In genomic region chr12:80200414-80200813, GRCh38 we compare ENCODE assay signal across 28 cellular contexts.
"Had no signal": no experiment of that assay in that cellular context is flagged by ENCODE, and none has a peak within 500 bp of the region (broad histone marks: within the 10 kb centered on the region; RNA-seq: fewer than 3 reads in every experiment).

No MANE protein-coding gene starts in this region.

- H3K4me1 Mint-ChIP-seq: activated CD4-positive, alpha-beta T cell treated with anti-CD3 and anti-CD28 coated beads for 36 hours; activated CD4-positive, alpha-beta T cell treated with anti-CD3 and anti-CD28 coated beads, Interleukin-2, amount 10 ng/mL, durations not matched to agents 7 days and 5 days had no signal

- H3K9ac ChIP-seq: SK-N-SH had no signal

- H3K9me3 Mint-ChIP-seq: activated CD4-positive, alpha-beta T cell treated with anti-CD3 and anti-CD28 coated beads, Interleukin-2, amount 10 ng/mL, durations not matched to agents 7 days and 5 days; activated naive CD4-positive, alpha-beta T cell treated with anti-CD3 and anti-CD28 coated beads for 36 hours; activated naive CD4-positive, alpha-beta T cell treated with anti-CD3 and anti-CD28 coated beads, Interleukin-2, amount 50 U/mL, for 72 hours; activated T-cell treated with anti-CD3 and anti-CD28 coated beads, Interleukin-2, amount 50 U/mL, for 24 hours; activated T-helper 2 cell treated with anti-CD3 and anti-CD28 coated beads, Interferon-gamma antibody, Interleukin-2, Interleukin-4, amounts not matched to agents 10 μg/mL and 5 μg/mL and 100 μg/mL, durations not matched to agents 14 hours and 24 hours and 36 hours; T-helper 1 cell treated with Interleukin-12 subunit alpha and Interleukin-12 subunit beta and Interleukin-4 antibody, amounts not matched to agents 30 μg/mL and 1 μg/mL, for 36 hours; T-helper 2 cell treated with Interferon-gamma antibody and Interleukin-4, amounts not matched to agents 5 μg/mL and 100 μg/mL, for 36 hours; WTC11 had no signal

- H3K27ac Mint-ChIP-seq: activated CD4-positive, alpha-beta T cell treated with anti-CD3 and anti-CD28 coated beads for 36 hours; activated CD4-positive, alpha-beta T cell treated with anti-CD3 and anti-CD28 coated beads, Interleukin-2, amount 10 ng/mL, durations not matched to agents 7 days and 5 days; activated CD8-positive, alpha-beta T cell treated with anti-CD3 and anti-CD28 coated beads, Interleukin-2, amount 10 ng/mL, durations not matched to agents 7 days and 5 days; activated naive CD4-positive, alpha-beta T cell treated with anti-CD3 and anti-CD28 coated beads for 36 hours; activated naive CD4-positive, alpha-beta T cell treated with anti-CD3 and anti-CD28 coated beads, Interleukin-2, amount 50 U/mL, for 72 hours; activated T-cell treated with anti-CD3 and anti-CD28 coated beads, Interleukin-2, amount 50 U/mL, for 24 hours; activated T-helper 2 cell treated with anti-CD3 and anti-CD28 coated beads, Interferon-gamma antibody, Interleukin-2, Interleukin-4, amounts not matched to agents 10 μg/mL and 5 μg/mL and 100 μg/mL, durations not matched to agents 14 hours and 24 hours and 36 hours; T-helper 1 cell treated with Interleukin-12 subunit alpha and Interleukin-12 subunit beta and Interleukin-4 antibody, amounts not matched to agents 30 μg/mL and 1 μg/mL, for 36 hours; T-helper 2 cell treated with Interferon-gamma antibody and Interleukin-4, amounts not matched to agents 5 μg/mL and 100 μg/mL, for 36 hours; WTC11 had no signal

- H3K4me2 ChIP-seq: SK-N-SH had no signal

- H3K4me3 ChIP-seq: adrenal gland, body of pancreas, breast epithelium, SJCRH30 had no signal

- ATAC-seq: activated CD4-positive, alpha-beta T cell treated with anti-CD3 and anti-CD28 coated beads for 36 hours; activated CD4-positive, CD25-positive, alpha-beta regulatory T cell treated with anti-CD3 and anti-CD28 coated beads, Interleukin-2, amount 50 U/mL, for 24 hours; activated CD8-positive, alpha-beta T cell treated with anti-CD3 and anti-CD28 coated beads, Interleukin-2, amount 10 ng/mL, durations not matched to agents 7 days and 5 days; activated naive CD4-positive, alpha-beta T cell treated with anti-CD3 and anti-CD28 coated beads, Interleukin-2, amount 50 U/mL, for 72 hours; body of pancreas; WTC11 had no signal

- H3K4me3 Mint-ChIP-seq: activated CD4-positive, alpha-beta T cell treated with anti-CD3 and anti-CD28 coated beads for 36 hours; activated CD4-positive, alpha-beta T cell treated with anti-CD3 and anti-CD28 coated beads, Interleukin-2, amount 10 ng/mL, durations not matched to agents 7 days and 5 days; activated CD8-positive, alpha-beta T cell treated with anti-CD3 and anti-CD28 coated beads, Interleukin-2, amount 10 ng/mL, durations not matched to agents 7 days and 5 days; activated naive CD4-positive, alpha-beta T cell treated with anti-CD3 and anti-CD28 coated beads for 36 hours; activated T-cell treated with anti-CD3 and anti-CD28 coated beads, Interleukin-2, amount 50 U/mL, for 24 hours; T-helper 1 cell treated with Interleukin-12 subunit alpha and Interleukin-12 subunit beta and Interleukin-4 antibody, amounts not matched to agents 30 μg/mL and 1 μg/mL, for 36 hours; T-helper 2 cell treated with Interferon-gamma antibody and Interleukin-4, amounts not matched to agents 5 μg/mL and 100 μg/mL, for 36 hours; WTC11 had no signal

- H3K9me3 ChIP-seq: adrenal gland, body of pancreas, breast epithelium, SJCRH30, SK-N-SH had no signal

- H3K27ac ChIP-seq: adrenal gland, body of pancreas, breast epithelium, SJCRH30 had no signal

- H3K36me3 Mint-ChIP-seq: activated naive CD4-positive, alpha-beta T cell treated with anti-CD3 and anti-CD28 coated beads, Interleukin-2, amount 50 U/mL, for 72 hours; WTC11 had no signal

- H3K27me3 ChIP-seq: adrenal gland, body of pancreas, breast epithelium, SJCRH30 had no signal

- H3K4me1 ChIP-seq: adrenal gland, body of pancreas, breast epithelium, SJCRH30 had no signal

- H3K36me3 ChIP-seq: adrenal gland, breast epithelium, SJCRH30 had no signal

- DNase-seq: activated CD4-positive, alpha-beta T cell treated with anti-CD3 and anti-CD28 coated beads for 36 hours; activated CD4-positive, alpha-beta T cell treated with anti-CD3 and anti-CD28 coated beads, Interleukin-2, amount 10 ng/mL, durations not matched to agents 7 days and 5 days; activated CD4-positive, alpha-beta T cell treated with anti-CD3 and anti-CD28 coated beads, Interleukin-2, amount 50 U/mL, for 48 hours; activated CD8-positive, alpha-beta T cell treated with anti-CD3 and anti-CD28 coated beads, Interleukin-2, amount 10 ng/mL, durations not matched to agents 7 days and 5 days; activated gamma-delta T cell; activated naive CD4-positive, alpha-beta T cell treated with anti-CD3 and anti-CD28 coated beads for 36 hours; activated T-cell treated with anti-CD3 and anti-CD28 coated beads, Interleukin-2, amount 50 U/mL, for 24 hours; adrenal gland; body of pancreas; NCI-H1105; NCI-H1417 treated with DMSO at 0.1 percent for 48 hours; NCI-H187 treated with DMSO at 0.1 percent for 48 hours; NCI-H2081; NCI-H2171 treated with DMSO at 0.1 percent for 48 hours; NCI-H226; NCI-H446 treated with DMSO at 0.1 percent for 48 hours; NCI-H524; NCI-H774; SHP77; SJCRH30; SK-N-SH had no signal
